In genomic region chr11:36635463-36635862, GRCh38 we compare ENCODE assay signal across 23 cellular contexts. TPM values are rescaled to one million over a fixed set of nuclear protein-coding genes. Genes with fewer than 3 reads are reported as not detected.
"Had no signal": no experiment of that assay in that cellular context is flagged by ENCODE, and none has a peak within 500 bp of the region (broad histone marks: within the 10 kb centered on the region; RNA-seq: fewer than 3 reads in every experiment).

No MANE protein-coding gene starts in this region.

- H3K4me1 Mint-ChIP-seq: central memory CD8-positive, alpha-beta T cell had no signal

- H3K27ac ChIP-seq: dorsolateral prefrontal cortex, hepatocyte, neutrophil, psoas muscle, right atrium auricular region had no signal

- ATAC-seq: left colon; naive thymus-derived CD4-positive, alpha-beta T cell; psoas muscle had no signal

- H3K79me2 ChIP-seq: hepatocyte had no signal

- H3K4me1 ChIP-seq: psoas muscle, right atrium auricular region had no signal

- H3K27me3 ChIP-seq: dorsolateral prefrontal cortex, hepatocyte, neutrophil, right atrium auricular region, stomach had no signal

- H3K4me3 Mint-ChIP-seq: central memory CD8-positive, alpha-beta T cell; naive thymus-derived CD4-positive, alpha-beta T cell had no signal

- H3K27ac Mint-ChIP-seq: naive thymus-derived CD4-positive, alpha-beta T cell had no signal

- H2AFZ ChIP-seq: hepatocyte had no signal

- DNase-seq: cortex of kidney; dorsolateral prefrontal cortex; effector CD8-positive, alpha-beta T cell; foreskin melanocyte; head of caudate nucleus; left colon; midbrain; naive thymus-derived CD4-positive, alpha-beta T cell; psoas muscle; small intestine; stimulated activated CD4-positive, alpha-beta T cell treated with anti-CD3 and anti-CD28 coated beads, Interleukin-12 subunit alpha, Interleukin-12 subunit beta, amount 100 ng/mL, for 4 hours; stimulated activated naive CD4-positive, alpha-beta T cell; stomach had no signal

- H3K4me2 ChIP-seq: hepatocyte had no signal

- H3K36me3 ChIP-seq: neutrophil, right atrium auricular region had no signal

- H3K9me3 ChIP-seq: neutrophil, psoas muscle, right atrium auricular region, stomach had no signal

- H3K4me3 ChIP-seq: dorsolateral prefrontal cortex, hepatocyte, psoas muscle, right atrium auricular region, stomach had no signal

- H3K9me3 Mint-ChIP-seq: central memory CD8-positive, alpha-beta T cell had no signal

RNA-seq across cellular contexts. Expression of gene RAG2, which starts 37.4 kb away (rescaled TPM):
- total RNA-seq: hepatocyte; kidney epithelial cell; left colon; lower leg skin; naive thymus-derived CD4-positive, alpha-beta T cell; osteoblast; psoas muscle; right atrium auricular region; ureter had no signal
- polyA plus RNA-seq: esophagus; hepatocyte; naive thymus-derived CD4-positive, alpha-beta T cell; neural cell; small intestine; stomach had no signal
